In genomic region chr4:54100607-54101189, GRCh38 we compare ENCODE assay signal across 9 cellular contexts. TPM values are rescaled to one million over a fixed set of nuclear protein-coding genes. Genes with fewer than 3 reads are reported as not detected.
A peak's percentile ranks its signal among the peaks of the same experiment; 100 is the strongest.
DNase-seq lines count a peak whose midpoint lies in the region; ATAC-seq and TF ChIP-seq lines count a peak whose summit lies in the region.
"Had no signal": no experiment of that assay in that cellular context is flagged by ENCODE, and none has a peak within 500 bp of the region (broad histone marks: within the 10 kb centered on the region; RNA-seq: fewer than 3 reads in every experiment).

No MANE protein-coding gene starts in this region.

- no peak overlapping the region for H3K27ac Mint-ChIP-seq in activated CD8-positive, alpha-beta T cell treated with anti-CD3 and anti-CD28 coated beads for 36 hours
- no peak overlapping the region for H3K27ac Mint-ChIP-seq in endothelial cell (ENCODE audit: unreplicated experiment)

- no peaks in the 10 kb centered on the region for H3K36me3 Mint-ChIP-seq in activated CD8-positive, alpha-beta T cell treated with anti-CD3 and anti-CD28 coated beads for 36 hours (ENCODE audit: low read depth)
- peaks cover 4% of the 10 kb centered on the region for H3K36me3 Mint-ChIP-seq in endothelial cell (ENCODE audit: low read depth, unreplicated experiment)
- H3K36me3 Mint-ChIP-seq: CD4-positive, CD25-positive, alpha-beta regulatory T cell had no signal

- peaks cover 0 to 37% of the 10 kb centered on the region in 2 donors for H3K4me1 ChIP-seq in right atrium auricular region

- no peak overlapping the region for H3K27ac ChIP-seq in right atrium auricular region

- intact Hi-C loops in activated CD8-positive, alpha-beta T cell treated with anti-CD3 and anti-CD28 coated beads for 36 hours (cut with micrococcal nuclease) = loop anchor here (5.0 kb wide), 1 partner anchor 127 kb away; the partner anchor contains the start of gene PDGFRA

- TF ChIP-seq CTCF in activated CD8-positive, alpha-beta T cell treated with anti-CD3 and anti-CD28 coated beads for 36 hours (IDR thresholded peaks at IDR 0.05) = no peak
- TF ChIP-seq CTCF in right atrium auricular region (IDR thresholded peaks at IDR 0.05) = no peak
- TF ChIP-seq CTCF in endothelial cell (IDR thresholded peaks at IDR 0.05; ENCODE audit: unreplicated experiment) = no peak

- CTCF ChIA-PET in activated CD8-positive, alpha-beta T cell treated with anti-CD3 and anti-CD28 coated beads for 36 hours (lab: Charles Lee) = no interaction called here

- H3K27me3 ChIP-seq in right atrium auricular region = peaks cover 14 to 28% of the 10 kb centered on the region in 2 donors

- peaks cover 88% of the 10 kb centered on the region for H3K27me3 Mint-ChIP-seq in activated CD8-positive, alpha-beta T cell treated with anti-CD3 and anti-CD28 coated beads for 36 hours
- H3K27me3 Mint-ChIP-seq in endothelial cell (ENCODE audit: unreplicated experiment) = peaks cover 33% of the 10 kb centered on the region

- H3K9me3 ChIP-seq in right atrium auricular region = no peaks in the 10 kb centered on the region

- POLR2A ChIA-PET in activated CD8-positive, alpha-beta T cell treated with anti-CD3 and anti-CD28 coated beads for 36 hours (lab: Charles Lee) = interaction anchor here (0.5 kb wide), 1 partner anchor 132 kb away, joined by 3 read pairs; no protein-coding TSS in a partner anchor

- peak overlapping the region; percentile 26 to 46 for H3K4me3 ChIP-seq in right atrium auricular region

- peak; percentile 27 for ATAC-seq in activated CD8-positive, alpha-beta T cell treated with anti-CD3 and anti-CD28 coated beads for 36 hours
- peak; percentile 21 for ATAC-seq in stimulated activated naive CD8-positive, alpha-beta T cell treated with anti-CD3 and anti-CD28 coated beads, Interleukin-15, Interleukin-2, amounts not matched to agents 100 U/mL and 50 U/mL, for 24 hours
- no peak for ATAC-seq in HG02678 (IDR thresholded peaks at IDR 0.05; ENCODE audit: unreplicated experiment)

- H3K36me3 ChIP-seq in right atrium auricular region = no peaks in the 10 kb centered on the region

- no peaks in the 10 kb centered on the region for H3K9me3 Mint-ChIP-seq in activated CD8-positive, alpha-beta T cell treated with anti-CD3 and anti-CD28 coated beads for 36 hours
- no peaks in the 10 kb centered on the region for H3K9me3 Mint-ChIP-seq in endothelial cell (ENCODE audit: unreplicated experiment)

- peak; percentile 38 for DNase-seq in NCI-H748 (lab: John Stamatoyannopoulos, UW; ENCODE audit: unreplicated experiment)
- DNase-seq in NCI-H748 treated with DMSO at 0.1 percent for 48 hours (lab: John Stamatoyannopoulos, UW) = no peak
- DNase-seq in activated CD8-positive, alpha-beta T cell treated with anti-CD3 and anti-CD28 coated beads for 36 hours = peak; percentile 41
- DNase-seq in right atrium auricular region (ENCODE audit: low spot score) = no peak
- DNase-seq in stimulated activated naive CD8-positive, alpha-beta T cell treated with anti-CD3 and anti-CD28 coated beads, Interleukin-15, Interleukin-2, amounts not matched to agents 100 U/mL and 50 U/mL, for 24 hours = no peak
- no peak for DNase-seq in mesenteric fat pad (ENCODE audit: low spot score)
- no peak for DNase-seq in endothelial cell (ENCODE audit: low spot score)
- DNase-seq: CD4-positive, CD25-positive, alpha-beta regulatory T cell had no signal

- H3K4me1 Mint-ChIP-seq in activated CD8-positive, alpha-beta T cell treated with anti-CD3 and anti-CD28 coated beads for 36 hours (ENCODE audit: low read depth) = peaks cover 56% of the 10 kb centered on the region
- H3K4me1 Mint-ChIP-seq in endothelial cell (ENCODE audit: unreplicated experiment) = peaks cover 49% of the 10 kb centered on the region

- H3K4me3 Mint-ChIP-seq in activated CD8-positive, alpha-beta T cell treated with anti-CD3 and anti-CD28 coated beads for 36 hours = peak overlapping the region; percentile 59
- H3K4me3 Mint-ChIP-seq in endothelial cell (ENCODE audit: unreplicated experiment) = no peak overlapping the region

RNA-seq across cellular contexts. Expression of gene GSX2, which starts 0.7 kb away (rescaled TPM):
- total RNA-seq in activated CD8-positive, alpha-beta T cell treated with anti-CD3 and anti-CD28 coated beads for 36 hours = not detected
- total RNA-seq in right atrium auricular region (not detected), mesenteric fat pad (not detected), endothelial cell (ENCODE audit: unreplicated experiment) (not detected)
- total RNA-seq: CD4-positive, CD25-positive, alpha-beta regulatory T cell had no signal

RNA-seq across cellular contexts. Expression of gene CHIC2, which starts 36.3 kb away (rescaled TPM):
- total RNA-seq in activated CD8-positive, alpha-beta T cell treated with anti-CD3 and anti-CD28 coated beads for 36 hours = 10 to 100 TPM; 16.8 to 17.5 TPM
- total RNA-seq in right atrium auricular region = 10 to 100 TPM; 10.6 to 18.7 TPM
- total RNA-seq in mesenteric fat pad = 22.4 TPM
- 33.1 TPM for total RNA-seq in endothelial cell (ENCODE audit: unreplicated experiment)

Comparison
In these comparisons a context has a peak if more than half of its experiments do, and no peak if none do; other contexts are left out.
1. DNase-seq: peak in NCI-H748 (single experiment) and activated CD8-positive, alpha-beta T cell treated with anti-CD3 and anti-CD28 coated beads for 36 hours (single experiment); none in NCI-H748 treated with DMSO at 0.1 percent for 48 hours (single experiment), right atrium auricular region (single experiment), stimulated activated naive CD8-positive, alpha-beta T cell treated with anti-CD3 and anti-CD28 coated beads, Interleukin-15, Interleukin-2, amounts not matched to agents 100 U/mL and 50 U/mL, for 24 hours (single experiment), mesenteric fat pad (single experiment) and endothelial cell (single experiment).